In genomic region chr20:1375515-1375914, GRCh38 we compare ENCODE assay signal across 9 cellular contexts. TPM values are rescaled to one million over a fixed set of nuclear protein-coding genes. Genes with fewer than 3 reads are reported as not detected.
DNase-seq lines count a peak whose midpoint lies in the region; ATAC-seq lines count a peak whose summit lies in the region.
"Had no signal": no experiment of that assay in that cellular context is flagged by ENCODE, and none has a peak within 500 bp of the region (broad histone marks: within the 10 kb centered on the region; RNA-seq: fewer than 3 reads in every experiment).

No MANE protein-coding gene starts in this region.

- H3K4me3 Mint-ChIP-seq in activated T-cell treated with anti-CD3 and anti-CD28 coated beads, Interleukin-2, amount 50 U/mL, for 24 hours, result no peak overlapping the region
- no peak overlapping the region for H3K4me3 Mint-ChIP-seq in activated T-cell treated with anti-CD3 and anti-CD28 coated beads, Interleukin-2, amount 50 U/mL, for 4 hours
- H3K4me3 Mint-ChIP-seq in T-cell, result no peak overlapping the region
- H3K4me3 Mint-ChIP-seq in stimulated activated naive CD8-positive, alpha-beta T cell treated with anti-CD3 and anti-CD28 coated beads, Interleukin-15, amount 100 ng/mL, for 72 hours, result no peak overlapping the region

- CTCF ChIA-PET in T-cell (lab: Charles Lee), result interaction anchor here in 1 of 2 donors (1.0 kb wide), 1 partner anchor 50 kb away, joined by 3 read pairs; no protein-coding TSS in a partner anchor

- intact Hi-C loops in Right ventricle myocardium superior (cut with DNase I), result no loop called here

- peak overlapping the region; percentile 84 for H3K27ac Mint-ChIP-seq in activated T-cell treated with anti-CD3 and anti-CD28 coated beads, Interleukin-2, amount 50 U/mL, for 24 hours
- H3K27ac Mint-ChIP-seq in T-cell, result peak overlapping the region; percentile 49 to 59
- peak overlapping the region; percentile 48 to 79 for H3K27ac Mint-ChIP-seq in stimulated activated naive CD8-positive, alpha-beta T cell treated with anti-CD3 and anti-CD28 coated beads, Interleukin-15, amount 100 ng/mL, for 72 hours

- peaks cover 79% of the 10 kb centered on the region for H3K4me1 Mint-ChIP-seq in activated T-cell treated with anti-CD3 and anti-CD28 coated beads, Interleukin-2, amount 50 U/mL, for 24 hours (ENCODE audit: low read depth)
- H3K4me1 Mint-ChIP-seq in activated T-cell treated with anti-CD3 and anti-CD28 coated beads, Interleukin-2, amount 50 U/mL, for 4 hours (ENCODE audit: low read depth), result peaks cover 58% of the 10 kb centered on the region
- peaks cover 68 to 81% (median 78%) of the 10 kb centered on the region in 3 donors for H3K4me1 Mint-ChIP-seq in T-cell
- H3K4me1 Mint-ChIP-seq in stimulated activated naive CD8-positive, alpha-beta T cell treated with anti-CD3 and anti-CD28 coated beads, Interleukin-15, amount 100 ng/mL, for 72 hours, result peaks cover 86% of the 10 kb centered on the region

- POLR2A ChIA-PET in T-cell (lab: Charles Lee), result no interaction called here

- ATAC-seq in activated T-cell treated with anti-CD3 and anti-CD28 coated beads, Interleukin-2, amount 50 U/mL, for 4 hours, result no peak
- no peak for ATAC-seq in T-cell (replicated peaks in 1 of 4)
- peak; percentile 45 for ATAC-seq in Right ventricle myocardium superior (ENCODE audit: poor library complexity)
- ATAC-seq in stimulated activated naive CD8-positive, alpha-beta T cell treated with anti-CD3 and anti-CD28 coated beads, Interleukin-15, amount 100 ng/mL, for 72 hours, result no peak
- no peak for ATAC-seq in HG03469 (IDR thresholded peaks at IDR 0.05; ENCODE audit: unreplicated experiment)
- no peak for ATAC-seq in GM21786 (IDR thresholded peaks at IDR 0.05; ENCODE audit: unreplicated experiment)
- ATAC-seq in GM21360 (IDR thresholded peaks at IDR 0.05; ENCODE audit: unreplicated experiment), result no peak

- H3K27me3 Mint-ChIP-seq in activated T-cell treated with anti-CD3 and anti-CD28 coated beads, Interleukin-2, amount 50 U/mL, for 24 hours, result no peaks in the 10 kb centered on the region
- H3K27me3 Mint-ChIP-seq in activated T-cell treated with anti-CD3 and anti-CD28 coated beads, Interleukin-2, amount 50 U/mL, for 4 hours (ENCODE audit: low read depth), result no peaks in the 10 kb centered on the region
- no peaks in the 10 kb centered on the region for H3K27me3 Mint-ChIP-seq in T-cell
- no peaks in the 10 kb centered on the region for H3K27me3 Mint-ChIP-seq in stimulated activated naive CD8-positive, alpha-beta T cell treated with anti-CD3 and anti-CD28 coated beads, Interleukin-15, amount 100 ng/mL, for 72 hours
- H3K27me3 Mint-ChIP-seq: IgD-negative memory B cell had no signal

- peaks cover 96% of the 10 kb centered on the region for H3K36me3 Mint-ChIP-seq in activated T-cell treated with anti-CD3 and anti-CD28 coated beads, Interleukin-2, amount 50 U/mL, for 24 hours (ENCODE audit: low read depth)
- H3K36me3 Mint-ChIP-seq in activated T-cell treated with anti-CD3 and anti-CD28 coated beads, Interleukin-2, amount 50 U/mL, for 4 hours (ENCODE audit: insufficient read depth), result peaks cover 26% of the 10 kb centered on the region
- peaks cover 16% of the 10 kb centered on the region for H3K36me3 Mint-ChIP-seq in T-cell

- H3K9me3 Mint-ChIP-seq in activated T-cell treated with anti-CD3 and anti-CD28 coated beads, Interleukin-2, amount 50 U/mL, for 24 hours, result no peaks in the 10 kb centered on the region
- H3K9me3 Mint-ChIP-seq in activated T-cell treated with anti-CD3 and anti-CD28 coated beads, Interleukin-2, amount 50 U/mL, for 4 hours, result no peaks in the 10 kb centered on the region
- no peaks in the 10 kb centered on the region for H3K9me3 Mint-ChIP-seq in T-cell
- no peaks in the 10 kb centered on the region for H3K9me3 Mint-ChIP-seq in stimulated activated naive CD8-positive, alpha-beta T cell treated with anti-CD3 and anti-CD28 coated beads, Interleukin-15, amount 100 ng/mL, for 72 hours
- H3K9me3 Mint-ChIP-seq: IgD-negative memory B cell had no signal

- DNase-seq in activated T-cell treated with anti-CD3 and anti-CD28 coated beads, Interleukin-2, amount 50 U/mL, for 24 hours, result no peak
- no peak for DNase-seq in activated T-cell treated with anti-CD3 and anti-CD28 coated beads, Interleukin-2, amount 50 U/mL, for 4 hours
- DNase-seq in T-cell (no peak), Right ventricle myocardium superior (no peak)
- no peak for DNase-seq in stimulated activated naive CD8-positive, alpha-beta T cell treated with anti-CD3 and anti-CD28 coated beads, Interleukin-15, amount 100 ng/mL, for 72 hours

RNA-seq across cellular contexts. Expression of gene FKBP1A, which starts 17.3 kb away (rescaled TPM):
- 100 to 1,000 TPM; 253 to 300 (median 258) TPM for total RNA-seq in activated T-cell treated with anti-CD3 and anti-CD28 coated beads, Interleukin-2, amount 50 U/mL, for 4 hours
- total RNA-seq in T-cell (10 to 100 TPM; 76.7 to 90.4 (median 79.9) TPM), Right ventricle myocardium superior (112 TPM)

RNA-seq across cellular contexts. Expression of gene SDCBP2, which starts 46.6 kb away (rescaled TPM):
- total RNA-seq in activated T-cell treated with anti-CD3 and anti-CD28 coated beads, Interleukin-2, amount 50 U/mL, for 4 hours, result 1 to 10 TPM; 1.9 to 3.2 (median 2.2) TPM
- total RNA-seq in T-cell (1 to 10 TPM; 1.1 to 2.4 (median 2.2) TPM), Right ventricle myocardium superior (2.5 TPM)
